17 cellular contexts compared by ENCODE assay signal in the genomic region with DNA sequence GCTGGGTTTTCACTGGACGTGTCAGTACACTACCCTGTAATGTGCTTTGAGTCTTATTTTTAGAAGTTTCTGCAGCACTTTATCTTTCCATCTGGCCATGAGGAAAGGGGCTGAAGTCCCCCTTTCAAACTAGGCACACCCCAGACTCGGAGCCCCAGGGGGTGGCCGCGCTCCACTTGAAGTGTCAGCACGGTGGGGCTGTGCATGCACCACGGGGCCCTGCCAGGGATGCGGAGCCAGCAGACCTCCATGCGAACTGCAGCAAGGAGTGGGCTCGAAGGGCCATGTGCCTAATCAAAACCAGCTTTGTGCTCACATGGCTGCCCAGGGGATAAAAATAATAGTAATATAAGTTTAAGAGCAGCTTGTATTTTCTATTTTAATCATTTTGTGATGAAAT.
"Had no signal": no experiment of that assay in that cellular context is flagged by ENCODE, and none has a peak within 500 bp of the region (broad histone marks: within the 10 kb centered on the region; RNA-seq: fewer than 3 reads in every experiment).

No MANE protein-coding gene starts in this region.

- H3K4me3 ChIP-seq: adrenal gland, pancreas, SJSA1, upper lobe of left lung had no signal

- H3K9me3 Mint-ChIP-seq: activated CD8-positive, alpha-beta T cell treated with anti-CD3 and anti-CD28 coated beads for 36 hours; activated T-helper 1 cell treated with anti-CD3 and anti-CD28 coated beads, Interleukin-12 subunit alpha, Interleukin-12 subunit beta, Interleukin-2, Interleukin-4 antibody, amounts not matched to agents 30 ng/mL and 10 ng/mL and 1 ng/mL, durations not matched to agents 14 hours and 24 hours and 36 hours; central memory CD8-positive, alpha-beta T cell; natural killer cell treated with Interleukin-12 subunit alpha and Interleukin-12 subunit beta and Interleukin-15 and Interleukin-18, amount 100 ng/mL, for 72 hours; T-cell had no signal

- H3K27ac ChIP-seq: pancreas, SJSA1, VCaP had no signal

- H3K4me1 ChIP-seq: pancreas had no signal

- H3K9me3 ChIP-seq: adrenal gland, pancreas, SJSA1, upper lobe of left lung had no signal

- H3K27ac Mint-ChIP-seq: activated CD8-positive, alpha-beta T cell treated with anti-CD3 and anti-CD28 coated beads for 36 hours; activated T-helper 1 cell treated with anti-CD3 and anti-CD28 coated beads, Interleukin-12 subunit alpha, Interleukin-12 subunit beta, Interleukin-2, Interleukin-4 antibody, amounts not matched to agents 30 ng/mL and 10 ng/mL and 1 ng/mL, durations not matched to agents 14 hours and 24 hours and 36 hours; natural killer cell treated with Interleukin-12 subunit alpha and Interleukin-12 subunit beta and Interleukin-15 and Interleukin-18, amount 100 ng/mL, for 72 hours; T-cell had no signal

- H3K36me3 Mint-ChIP-seq: natural killer cell treated with Interleukin-12 subunit alpha and Interleukin-12 subunit beta and Interleukin-15 and Interleukin-18, amount 100 ng/mL, for 72 hours; T-cell had no signal

- DNase-seq: activated CD4-positive, alpha-beta T cell treated with anti-CD3 and anti-CD28 coated beads for 4 hours; activated CD8-positive, alpha-beta memory T cell treated with anti-CD3 and anti-CD28 coated beads, Interleukin-2, amount 50 U/mL, for 4 hours; activated CD8-positive, alpha-beta T cell treated with anti-CD3 and anti-CD28 coated beads for 36 hours; activated naive CD4-positive, alpha-beta T cell treated with Interleukin-2 at 50 U/mL for 16 hours; adrenal gland; dermis blood vessel endothelial cell; foreskin fibroblast; pancreas; small intestine; T-cell; T1000; upper lobe of left lung had no signal

- H3K27me3 ChIP-seq: adrenal gland, pancreas, SJSA1, upper lobe of left lung had no signal

- H3K4me1 Mint-ChIP-seq: central memory CD8-positive, alpha-beta T cell; T-cell had no signal

- H3K36me3 ChIP-seq: adrenal gland, pancreas, SJSA1 had no signal

- H3K4me3 Mint-ChIP-seq: activated CD8-positive, alpha-beta T cell treated with anti-CD3 and anti-CD28 coated beads for 36 hours; activated T-helper 1 cell treated with anti-CD3 and anti-CD28 coated beads, Interleukin-12 subunit alpha, Interleukin-12 subunit beta, Interleukin-2, Interleukin-4 antibody, amounts not matched to agents 30 ng/mL and 10 ng/mL and 1 ng/mL, durations not matched to agents 14 hours and 24 hours and 36 hours; central memory CD8-positive, alpha-beta T cell; natural killer cell treated with Interleukin-12 subunit alpha and Interleukin-12 subunit beta and Interleukin-15 and Interleukin-18, amount 100 ng/mL, for 72 hours; T-cell had no signal
